ENCODE assay signal across 22 cellular contexts in the genomic region with DNA sequence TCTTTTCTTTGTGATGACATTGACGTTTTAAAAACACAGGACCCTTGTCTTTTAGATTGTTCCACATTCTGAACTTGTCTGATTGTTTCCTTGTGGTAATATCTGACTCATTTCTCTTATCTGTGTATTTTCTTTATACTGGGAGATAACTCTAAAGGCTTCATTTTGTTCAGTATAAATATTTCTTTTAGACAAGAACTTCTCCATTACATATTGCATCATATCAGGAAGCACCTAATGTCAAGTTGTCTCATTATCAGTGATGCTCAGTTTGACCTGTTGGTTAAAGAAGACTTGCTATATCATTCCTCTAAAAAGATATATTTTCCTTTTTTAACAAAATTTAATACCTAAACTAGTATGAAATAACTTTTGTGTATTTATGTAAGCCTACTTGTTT.
DNase-seq lines count a peak whose midpoint lies in the region; FAIRE-seq and TF ChIP-seq lines count a peak whose summit lies in the region.
"Had no signal": no experiment of that assay in that cellular context is flagged by ENCODE, and none has a peak within 500 bp of the region (broad histone marks: within the 10 kb centered on the region; RNA-seq: fewer than 3 reads in every experiment).

No MANE protein-coding gene starts in this region.

- no peaks in the 10 kb centered on the region for H3K9me3 Mint-ChIP-seq in astrocyte (ENCODE audit: unreplicated experiment)
- peaks cover 0 to 5% (median 0%) of the 10 kb centered on the region in 5 donors for H3K9me3 Mint-ChIP-seq in CD8-positive, alpha-beta memory T cell
- H3K9me3 Mint-ChIP-seq: H9, HFFc6 had no signal

- no TSS peak for BruUV-seq in OCI-LY7 (replicated peaks; lab: Mats Ljungman, UMichigan)

- no peaks in the 10 kb centered on the region for H3K27me3 Mint-ChIP-seq in astrocyte (ENCODE audit: low read depth, unreplicated experiment)
- peaks cover 7 to 12% of the 10 kb centered on the region in 2 donors for H3K27me3 Mint-ChIP-seq in CD8-positive, alpha-beta memory T cell
- H3K27me3 Mint-ChIP-seq: CD4-positive, alpha-beta T cell had no signal

- POLR2A ChIA-PET in OCI-LY7 (lab: Charles Lee): interaction anchor here (0.5 to 5.1 kb wide), 18 partner anchors 15 to 684 kb away, joined by 3 to 57 read pairs (median 5); a partner anchor contains a TSS
- POLR2A ChIA-PET in CD8-positive, alpha-beta memory T cell (lab: Charles Lee): no interaction called here

- peaks cover 6 to 44% (median 20%) of the 10 kb centered on the region in 11 experiments; a peak in 16 of 22 replicates for H3K9me3 ChIP-seq in BLaER1 treated with 17β-estradiol and CSF1 and Interleukin-3, amounts not matched to agents 10 nM and 100 nM (replicated peaks in 1 of 11)
- H3K9me3 ChIP-seq in OCI-LY7 (ENCODE audit: low read length) (peaks cover 63% of the 10 kb centered on the region), astrocyte (ENCODE audit: insufficient read depth, low read depth, low read length) (no peaks in the 10 kb centered on the region)
- H3K9me3 ChIP-seq in CD8-positive, alpha-beta memory T cell (ENCODE audit: low read length): no peaks in the 10 kb centered on the region
- H3K9me3 ChIP-seq: A549, BE2C had no signal

- peak overlapping the region; percentile 90 for H2AFZ ChIP-seq in OCI-LY7 (ENCODE audit: low read length)
- H2AFZ ChIP-seq in astrocyte (ENCODE audit: low read depth, low read length): no peak overlapping the region

- no peaks in the 10 kb centered on the region; a peak in 1 of 22 replicates for H3K36me3 ChIP-seq in BLaER1 treated with 17β-estradiol and CSF1 and Interleukin-3, amounts not matched to agents 10 nM and 100 nM
- H3K36me3 ChIP-seq in OCI-LY7 (ENCODE audit: insufficient read depth, low read length): peaks cover 74% of the 10 kb centered on the region
- no peaks in the 10 kb centered on the region for H3K36me3 ChIP-seq in astrocyte (ENCODE audit: insufficient read depth, low read length)
- no peaks in the 10 kb centered on the region for H3K36me3 ChIP-seq in CD8-positive, alpha-beta memory T cell (ENCODE audit: insufficient read depth, low read length)
- H3K36me3 ChIP-seq: BE2C had no signal

- peak overlapping the region in 8 of 11 experiments; percentile 40 to 97 (median 88); a peak in 13 of 22 replicates for H3K27ac ChIP-seq in BLaER1 treated with 17β-estradiol and CSF1 and Interleukin-3, amounts not matched to agents 10 nM and 100 nM
- H3K27ac ChIP-seq in OCI-LY7 (ENCODE audit: low read depth, low read length, poor library complexity, severe bottlenecking) (peak overlapping the region; percentile 98), astrocyte (ENCODE audit: low read depth, low read length) (no peak overlapping the region)
- no peak overlapping the region for H3K27ac ChIP-seq in CD8-positive, alpha-beta memory T cell (ENCODE audit: low read depth, low read length)
- H3K27ac ChIP-seq: A549 had no signal

- H3K4me3 ChIP-seq in BLaER1 treated with 17β-estradiol and CSF1 and Interleukin-3, amounts not matched to agents 10 nM and 100 nM: no peak overlapping the region
- no peak overlapping the region for H3K4me3 ChIP-seq in OCI-LY7 (ENCODE audit: low read depth, low read length, poor library complexity, severe bottlenecking)
- H3K4me3 ChIP-seq in astrocyte (ENCODE audit: insufficient read depth, low read depth, low read length): no peak overlapping the region
- no peak overlapping the region for H3K4me3 ChIP-seq in fibroblast of the aortic adventitia (ENCODE audit: low read depth, low read length)
- H3K4me3 ChIP-seq in CD8-positive, alpha-beta memory T cell (ENCODE audit: low read length): no peak overlapping the region
- H3K4me3 ChIP-seq: A549 had no signal

- no peaks in the 10 kb centered on the region for H4K20me1 ChIP-seq in BLaER1 treated with 17β-estradiol and CSF1 and Interleukin-3, amounts not matched to agents 10 nM and 100 nM
- H4K20me1 ChIP-seq in OCI-LY7 (ENCODE audit: insufficient read depth, low read length) (no peaks in the 10 kb centered on the region), astrocyte (ENCODE audit: insufficient read depth, low read length) (no peaks in the 10 kb centered on the region)

- TF ChIP-seq CTCF in OCI-LY7 (conservative IDR thresholded peaks at IDR 0.05; ENCODE audit: low read length) (no peak), astrocyte (IDR thresholded peaks at IDR 0.05; ENCODE audit: insufficient read depth, low read depth, low read length) (no peak), fibroblast of the aortic adventitia (IDR thresholded peaks at IDR 0.05; ENCODE audit: insufficient read depth, low read length) (no peak)

- no peaks in the 10 kb centered on the region for H3K36me3 Mint-ChIP-seq in astrocyte (ENCODE audit: low read depth, unreplicated experiment)
- H3K36me3 Mint-ChIP-seq in CD8-positive, alpha-beta memory T cell: no peaks in the 10 kb centered on the region

- no peaks in the 10 kb centered on the region for H3K4me1 Mint-ChIP-seq in astrocyte (ENCODE audit: low read depth, unreplicated experiment)
- H3K4me1 Mint-ChIP-seq in CD8-positive, alpha-beta memory T cell: no peaks in the 10 kb centered on the region

- H3K79me2 ChIP-seq in OCI-LY7 (ENCODE audit: insufficient read depth, low read depth, low read length): no peaks in the 10 kb centered on the region
- no peaks in the 10 kb centered on the region for H3K79me2 ChIP-seq in astrocyte (ENCODE audit: insufficient read depth, low read length)

- peaks cover 14 to 53% (median 38%) of the 10 kb centered on the region in 10 experiments for H3K4me1 ChIP-seq in BLaER1 treated with 17β-estradiol and CSF1 and Interleukin-3, amounts not matched to agents 10 nM and 100 nM
- peaks cover 56% of the 10 kb centered on the region for H3K4me1 ChIP-seq in OCI-LY7 (ENCODE audit: insufficient read depth, low read length, poor library complexity, severe bottlenecking)
- H3K4me1 ChIP-seq in astrocyte (ENCODE audit: insufficient read depth, low read length): no peaks in the 10 kb centered on the region
- no peaks in the 10 kb centered on the region for H3K4me1 ChIP-seq in CD8-positive, alpha-beta memory T cell (ENCODE audit: insufficient read depth, low read length)
- H3K4me1 ChIP-seq: A549, BE2C had no signal

- DNase-seq in OCI-LY7 (ENCODE audit: low spot score) (peak; percentile 20), astrocyte (ENCODE audit: low read depth) (peak; percentile 13), fibroblast of the aortic adventitia (ENCODE audit: low read depth) (peak; percentile 25), T-helper 1 cell (no peak), SK-N-DZ (ENCODE audit: low spot score) (no peak)
- DNase-seq in activated T-cell treated with anti-CD3 and anti-CD28 coated beads, Interleukin-2, amount 50 U/mL, for 48 hours: no peak
- DNase-seq in CD8-positive, alpha-beta memory T cell: no peak
- DNase-seq: BE2C; CD4-positive, alpha-beta T cell; DND-41; H9; HFFc6; KBM-7; NCI-H1105; NCI-H2029 treated with DMSO at 0.1 percent for 48 hours; NCI-H345; NCI-H524; NCI-H82; PC-3; Right ventricle myocardium superior had no signal

- peak; percentile 45 for FAIRE-seq in astrocyte (lab: Jason Lieb, UNC)
- FAIRE-seq: A549 had no signal

- H3K27me3 ChIP-seq in BLaER1 treated with 17β-estradiol and CSF1 and Interleukin-3, amounts not matched to agents 10 nM and 100 nM: no peaks in the 10 kb centered on the region
- H3K27me3 ChIP-seq in astrocyte (ENCODE audit: insufficient read depth, low read length): no peaks in the 10 kb centered on the region
- H3K27me3 ChIP-seq in CD8-positive, alpha-beta memory T cell (ENCODE audit: insufficient read depth, low read length, poor library complexity, severe bottlenecking): no peaks in the 10 kb centered on the region
- H3K27me3 ChIP-seq: BE2C had no signal

- H3K4me3 Mint-ChIP-seq in astrocyte (ENCODE audit: unreplicated experiment): no peak overlapping the region
- H3K4me3 Mint-ChIP-seq in CD8-positive, alpha-beta memory T cell: no peak overlapping the region
- H3K4me3 Mint-ChIP-seq: CD4-positive, alpha-beta T cell; H9; HFFc6 had no signal

- H3K4me2 ChIP-seq in BLaER1 treated with 17β-estradiol and CSF1 and Interleukin-3, amounts not matched to agents 10 nM and 100 nM: peak overlapping the region in 4 of 11 experiments; percentile 23 to 65 (median 28); a peak in 5 of 22 replicates
- 0 out of 2 replicates have a peak overlapping the region, but pooled peaks have one; percentile 58 for H3K4me2 ChIP-seq in OCI-LY7 (ENCODE audit: low read length)
- H3K4me2 ChIP-seq in astrocyte (ENCODE audit: low read length): no peak overlapping the region
- H3K4me2 ChIP-seq: A549 had no signal

- CTCF ChIA-PET in OCI-LY7 (lab: Charles Lee; ENCODE audit: unreplicated experiment): interaction anchor here (1.0 kb wide), 1 partner anchor 21 kb away, joined by 3 read pairs; no protein-coding TSS in a partner anchor
- CTCF ChIA-PET in CD8-positive, alpha-beta memory T cell (lab: Charles Lee): no interaction called here

- no peak overlapping the region for H3K9ac ChIP-seq in BLaER1 treated with 17β-estradiol and CSF1 and Interleukin-3, amounts not matched to agents 10 nM and 100 nM
- no peak overlapping the region for H3K9ac ChIP-seq in astrocyte (ENCODE audit: low read length)

- H3K9me2 ChIP-seq in OCI-LY7 (ENCODE audit: insufficient read depth, low read length): no peaks in the 10 kb centered on the region

- intact Hi-C loops in OCI-LY7 (cut with micrococcal nuclease; ENCODE audit: unreplicated experiment): loop anchor here (5.0 kb wide), 1 partner anchor 391 kb away; no protein-coding TSS in a partner anchor

- no peak overlapping the region for H3K27ac Mint-ChIP-seq in astrocyte (ENCODE audit: unreplicated experiment)
- H3K27ac Mint-ChIP-seq in CD8-positive, alpha-beta memory T cell: no peak overlapping the region
- H3K27ac Mint-ChIP-seq: CD4-positive, alpha-beta T cell; H9; HFFc6 had no signal

Comparison
In these comparisons a context has a peak if more than half of its experiments do, and no peak if none do; other contexts are left out.
1. H3K27ac ChIP-seq: peak in BLaER1 treated with 17β-estradiol and CSF1 and Interleukin-3, amounts not matched to agents 10 nM and 100 nM (8 of 11) and OCI-LY7 (single experiment); none in astrocyte (single experiment) and CD8-positive, alpha-beta memory T cell (single experiment).
2. DNase-seq: peak in OCI-LY7 (single experiment), astrocyte (single experiment) and fibroblast of the aortic adventitia (single experiment); none in T-helper 1 cell (0 of 5), SK-N-DZ (single experiment), activated T-cell treated with anti-CD3 and anti-CD28 coated beads, Interleukin-2, amount 50 U/mL, for 48 hours (0 of 2) and CD8-positive, alpha-beta memory T cell (0 of 5).